1 cellular context compared by ENCODE assay signal in genomic region chr17:48490391-48491026, GRCh38.
TF ChIP-seq lines count a peak whose summit lies in the region.

No MANE protein-coding gene starts in this region.

TF ChIP-seq in endothelial cell of umbilical vein, 7 proteins besides CTCF, POLR2A, EP300 and RAD21:
- no peak for TF ChIP-seq GATA2 (IDR thresholded peaks at IDR 0.05; ENCODE audit: insufficient read depth, insufficient read length, low read depth, low read length)
- no peak for TF ChIP-seq MAX (IDR thresholded peaks at IDR 0.05; ENCODE audit: insufficient read depth, insufficient read length)
- TF ChIP-seq POLR2AphosphoS5 (IDR thresholded peaks at IDR 0.05; ENCODE audit: insufficient read depth, low read depth, low read length): no peak
